1 cellular context compared by ENCODE assay signal in genomic region chr18:9913526-9914333, GRCh38.
TF ChIP-seq lines count a peak whose summit lies in the region.

A gene with protein sequence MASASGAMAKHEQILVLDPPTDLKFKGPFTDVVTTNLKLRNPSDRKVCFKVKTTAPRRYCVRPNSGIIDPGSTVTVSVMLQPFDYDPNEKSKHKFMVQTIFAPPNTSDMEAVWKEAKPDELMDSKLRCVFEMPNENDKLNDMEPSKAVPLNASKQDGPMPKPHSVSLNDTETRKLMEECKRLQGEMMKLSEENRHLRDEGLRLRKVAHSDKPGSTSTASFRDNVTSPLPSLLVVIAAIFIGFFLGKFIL (plus strand): TSS chr18:9914016. CDS start chr18:9914257, 241 bp downstream.

TF ChIP-seq in HepG2, 621 proteins besides CTCF, POLR2A, EP300 and RAD21 (continued from another document and continues in another):
- TF ChIP-seq ZNF430 (CRISPR knock-in tag; IDR thresholded peaks at IDR 0.05) = no peak; the same call in 1 of the 2 replicates
- TF ChIP-seq, protein P1, sequence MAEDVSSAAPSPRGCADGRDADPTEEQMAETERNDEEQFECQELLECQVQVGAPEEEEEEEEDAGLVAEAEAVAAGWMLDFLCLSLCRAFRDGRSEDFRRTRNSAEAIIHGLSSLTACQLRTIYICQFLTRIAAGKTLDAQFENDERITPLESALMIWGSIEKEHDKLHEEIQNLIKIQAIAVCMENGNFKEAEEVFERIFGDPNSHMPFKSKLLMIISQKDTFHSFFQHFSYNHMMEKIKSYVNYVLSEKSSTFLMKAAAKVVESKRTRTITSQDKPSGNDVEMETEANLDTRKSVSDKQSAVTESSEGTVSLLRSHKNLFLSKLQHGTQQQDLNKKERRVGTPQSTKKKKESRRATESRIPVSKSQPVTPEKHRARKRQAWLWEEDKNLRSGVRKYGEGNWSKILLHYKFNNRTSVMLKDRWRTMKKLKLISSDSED (CRISPR knock-in tag; IDR thresholded peaks at IDR 0.05) = no peak
- TF ChIP-seq, protein P2, sequence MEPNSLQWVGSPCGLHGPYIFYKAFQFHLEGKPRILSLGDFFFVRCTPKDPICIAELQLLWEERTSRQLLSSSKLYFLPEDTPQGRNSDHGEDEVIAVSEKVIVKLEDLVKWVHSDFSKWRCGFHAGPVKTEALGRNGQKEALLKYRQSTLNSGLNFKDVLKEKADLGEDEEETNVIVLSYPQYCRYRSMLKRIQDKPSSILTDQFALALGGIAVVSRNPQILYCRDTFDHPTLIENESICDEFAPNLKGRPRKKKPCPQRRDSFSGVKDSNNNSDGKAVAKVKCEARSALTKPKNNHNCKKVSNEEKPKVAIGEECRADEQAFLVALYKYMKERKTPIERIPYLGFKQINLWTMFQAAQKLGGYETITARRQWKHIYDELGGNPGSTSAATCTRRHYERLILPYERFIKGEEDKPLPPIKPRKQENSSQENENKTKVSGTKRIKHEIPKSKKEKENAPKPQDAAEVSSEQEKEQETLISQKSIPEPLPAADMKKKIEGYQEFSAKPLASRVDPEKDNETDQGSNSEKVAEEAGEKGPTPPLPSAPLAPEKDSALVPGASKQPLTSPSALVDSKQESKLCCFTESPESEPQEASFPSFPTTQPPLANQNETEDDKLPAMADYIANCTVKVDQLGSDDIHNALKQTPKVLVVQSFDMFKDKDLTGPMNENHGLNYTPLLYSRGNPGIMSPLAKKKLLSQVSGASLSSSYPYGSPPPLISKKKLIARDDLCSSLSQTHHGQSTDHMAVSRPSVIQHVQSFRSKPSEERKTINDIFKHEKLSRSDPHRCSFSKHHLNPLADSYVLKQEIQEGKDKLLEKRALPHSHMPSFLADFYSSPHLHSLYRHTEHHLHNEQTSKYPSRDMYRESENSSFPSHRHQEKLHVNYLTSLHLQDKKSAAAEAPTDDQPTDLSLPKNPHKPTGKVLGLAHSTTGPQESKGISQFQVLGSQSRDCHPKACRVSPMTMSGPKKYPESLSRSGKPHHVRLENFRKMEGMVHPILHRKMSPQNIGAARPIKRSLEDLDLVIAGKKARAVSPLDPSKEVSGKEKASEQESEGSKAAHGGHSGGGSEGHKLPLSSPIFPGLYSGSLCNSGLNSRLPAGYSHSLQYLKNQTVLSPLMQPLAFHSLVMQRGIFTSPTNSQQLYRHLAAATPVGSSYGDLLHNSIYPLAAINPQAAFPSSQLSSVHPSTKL (CRISPR knock-in tag; IDR thresholded peaks at IDR 0.05) = 0 out of 2 replicates have a peak, but pooled peaks have one; percentile 9
- TF ChIP-seq MBNL3 (CRISPR knock-in tag; conservative IDR thresholded peaks at IDR 0.05) = no peak
- peak; percentile 59; the same call in 1 of the 2 replicates for TF ChIP-seq MTA1 (CRISPR knock-in tag; IDR thresholded peaks at IDR 0.05; ENCODE audit: borderline replicate concordance)
- TF ChIP-seq MATR3 (CRISPR knock-in tag; IDR thresholded peaks at IDR 0.05) = no peak
- peak; percentile 93 for TF ChIP-seq ZNF776 (CRISPR knock-in tag; IDR thresholded peaks at IDR 0.05)
- no peak for TF ChIP-seq ZNF337 (CRISPR knock-in tag; IDR thresholded peaks at IDR 0.05; ENCODE audit: borderline replicate concordance, low read depth)
- TF ChIP-seq ZNF816 (CRISPR knock-in tag; IDR thresholded peaks at IDR 0.05; ENCODE audit: borderline replicate concordance) = no peak
- TF ChIP-seq SIN3B (IDR thresholded peaks at IDR 0.05; ENCODE audit: low read length) = no peak
- TF ChIP-seq TFAP4 (IDR thresholded peaks at IDR 0.05; ENCODE audit: borderline replicate concordance, low read depth) = peak; percentile 58; the same call in 1 of the 2 replicates
- TF ChIP-seq, protein P3, sequence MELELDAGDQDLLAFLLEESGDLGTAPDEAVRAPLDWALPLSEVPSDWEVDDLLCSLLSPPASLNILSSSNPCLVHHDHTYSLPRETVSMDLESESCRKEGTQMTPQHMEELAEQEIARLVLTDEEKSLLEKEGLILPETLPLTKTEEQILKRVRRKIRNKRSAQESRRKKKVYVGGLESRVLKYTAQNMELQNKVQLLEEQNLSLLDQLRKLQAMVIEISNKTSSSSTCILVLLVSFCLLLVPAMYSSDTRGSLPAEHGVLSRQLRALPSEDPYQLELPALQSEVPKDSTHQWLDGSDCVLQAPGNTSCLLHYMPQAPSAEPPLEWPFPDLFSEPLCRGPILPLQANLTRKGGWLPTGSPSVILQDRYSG (CRISPR knock-in tag; IDR thresholded peaks at IDR 0.05) = 0 out of 2 replicates have a peak, but pooled peaks have one; percentile 60
- peak; percentile 18; the same call in 1 of the 2 replicates for TF ChIP-seq SP5 (CRISPR knock-in tag; IDR thresholded peaks at IDR 0.05; ENCODE audit: borderline replicate concordance, low read depth)
- TF ChIP-seq ADNP (CRISPR knock-in tag; IDR thresholded peaks at IDR 0.05) = no peak
- peak; percentile 33; the same call in 1 of the 2 replicates for TF ChIP-seq ZMYM3 (CRISPR knock-in tag; IDR thresholded peaks at IDR 0.05)
- TF ChIP-seq, protein P4, sequence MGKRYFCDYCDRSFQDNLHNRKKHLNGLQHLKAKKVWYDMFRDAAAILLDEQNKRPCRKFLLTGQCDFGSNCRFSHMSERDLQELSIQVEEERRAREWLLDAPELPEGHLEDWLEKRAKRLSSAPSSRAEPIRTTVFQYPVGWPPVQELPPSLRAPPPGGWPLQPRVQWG (CRISPR knock-in tag; IDR thresholded peaks at IDR 0.05; ENCODE audit: borderline replicate concordance, low read depth) = no peak
- no peak for TF ChIP-seq ZNF674 (CRISPR knock-in tag; IDR thresholded peaks at IDR 0.05; ENCODE audit: low read depth)
- no peak for TF ChIP-seq HNRNPH1 (optimal IDR thresholded peaks at IDR 0.05; ENCODE audit: low read depth, low read length)
- no peak; the same call in 1 of the 2 replicates for TF ChIP-seq KLF6 (CRISPR knock-in tag; IDR thresholded peaks at IDR 0.05)
- TF ChIP-seq JUN (CRISPR knock-in tag; IDR thresholded peaks at IDR 0.05) = no peak; the same call in 1 of the 2 replicates
- TF ChIP-seq TAF15 (IDR thresholded peaks at IDR 0.05; ENCODE audit: low read depth, low read length, poor library complexity, severe bottlenecking) = no peak
- no peak for TF ChIP-seq UBTF (CRISPR knock-in tag; IDR thresholded peaks at IDR 0.05)
- TF ChIP-seq MXD3 (CRISPR knock-in tag; IDR thresholded peaks at IDR 0.05) = 0 out of 2 replicates have a peak, but pooled peaks have one; percentile 30
- no peak; the same call in 1 of the 2 replicates for TF ChIP-seq ZNF678 (CRISPR knock-in tag; IDR thresholded peaks at IDR 0.05)
- TF ChIP-seq ZBTB26 (CRISPR knock-in tag; IDR thresholded peaks at IDR 0.05; ENCODE audit: borderline replicate concordance) = no peak
- peak; percentile 69; the same call in 1 of the 2 replicates for TF ChIP-seq ARNTL (CRISPR knock-in tag; IDR thresholded peaks at IDR 0.05)
- TF ChIP-seq ZBTB21 (CRISPR knock-in tag; IDR thresholded peaks at IDR 0.05) = no peak
- TF ChIP-seq FOXO1 (CRISPR knock-in tag; IDR thresholded peaks at IDR 0.05) = no peak; the same call in 1 of the 2 replicates
- peak; percentile 52; the same call in 1 of the 2 replicates for TF ChIP-seq STAT6 (CRISPR knock-in tag; IDR thresholded peaks at IDR 0.05; ENCODE audit: borderline replicate concordance)
- no peak for TF ChIP-seq ZNF670 (CRISPR knock-in tag; IDR thresholded peaks at IDR 0.05; ENCODE audit: borderline replicate concordance)
- peak; percentile 87 for TF ChIP-seq GMEB2 (CRISPR knock-in tag; IDR thresholded peaks at IDR 0.05; ENCODE audit: low read depth)
- TF ChIP-seq ZNF543 (CRISPR knock-in tag; IDR thresholded peaks at IDR 0.05) = no peak
- no peak for TF ChIP-seq ZNF3 (CRISPR knock-in tag; IDR thresholded peaks at IDR 0.05)
- no peak for TF ChIP-seq U2AF2 (IDR thresholded peaks at IDR 0.05; ENCODE audit: low read depth, low read length)
- TF ChIP-seq JARID2 (CRISPR knock-in tag; IDR thresholded peaks at IDR 0.05; ENCODE audit: insufficient replicate concordance) = no peak
- no peak for TF ChIP-seq CERS6 (CRISPR knock-in tag; IDR thresholded peaks at IDR 0.05)
- peak; percentile 61 for TF ChIP-seq ZBTB7B (CRISPR knock-in tag; IDR thresholded peaks at IDR 0.05)
- TF ChIP-seq RNF219 (CRISPR knock-in tag; IDR thresholded peaks at IDR 0.05) = no peak
- no peak for TF ChIP-seq MLLT10 (CRISPR knock-in tag; IDR thresholded peaks at IDR 0.05)
- peak; percentile 52; the same call in 1 of the 2 replicates for TF ChIP-seq ZNF350 (CRISPR knock-in tag; IDR thresholded peaks at IDR 0.05; ENCODE audit: borderline replicate concordance, low read depth)
